ENCODE assay signal across 8 cellular contexts in genomic region chr7:66590302-66591057, GRCh38. TPM values are rescaled to one million over a fixed set of nuclear protein-coding genes. Genes with fewer than 3 reads are reported as not detected.
DNase-seq lines count a peak whose midpoint lies in the region; ATAC-seq and TF ChIP-seq lines count a peak whose summit lies in the region.
"Not testable (repeated sequence)": the region's sequence is repeated elsewhere in the genome, so short reads cannot be mapped to it uniquely, and the experiment has no call there.

No MANE protein-coding gene starts in this region.

- not testable (repeated sequence) for H3K36me3 ChIP-seq in CD4-positive, alpha-beta memory T cell (ENCODE audit: insufficient read depth, low read length); SJCRH30; iPS-15b (ENCODE audit: control insufficient read depth, insufficient read depth, low read length); neuron (ENCODE audit: insufficient read depth, low read length); tibial nerve

- peak overlapping the region; percentile 19 for H3K27ac ChIP-seq in CD4-positive, alpha-beta memory T cell (ENCODE audit: low read depth, low read length)
- H3K27ac ChIP-seq in SJCRH30 = not testable (repeated sequence)
- peak overlapping the region in 3 of 4 donors; percentile 93 to 99 (median 97) for H3K27ac ChIP-seq in tibial nerve

- H3K4me3 ChIP-seq in CD4-positive, alpha-beta memory T cell (ENCODE audit: low read length in 2 of 2) = not testable (repeated sequence)
- H3K4me3 ChIP-seq in SJCRH30 (peak overlapping the region; percentile 81), iPS-15b (ENCODE audit: low read depth, low read length) (peak overlapping the region; percentile 82), neuron (ENCODE audit: low read length) (peak overlapping the region; percentile 89), tibial nerve (peak overlapping the region; percentile 74 to 90 (median 86))

- TF ChIP-seq CTCF in tibial nerve (IDR thresholded peaks at IDR 0.05) = not testable (repeated sequence)

- peak overlapping the region; percentile 75 to 99 (median 96) for H3K27ac Mint-ChIP-seq in CD4-positive, alpha-beta memory T cell
- H3K27ac Mint-ChIP-seq in activated naive CD4-positive, alpha-beta T cell treated with anti-CD3 and anti-CD28 coated beads, Interleukin-2, amount 50 U/mL, for 24 hours = peak overlapping the region; percentile 66
- peak overlapping the region; percentile 97 to 98 for H3K27ac Mint-ChIP-seq in effector memory CD8-positive, alpha-beta T cell

- not testable (repeated sequence) for H3K27me3 Mint-ChIP-seq in CD4-positive, alpha-beta memory T cell; activated naive CD4-positive, alpha-beta T cell treated with anti-CD3 and anti-CD28 coated beads, Interleukin-2, amount 50 U/mL, for 24 hours; effector memory CD8-positive, alpha-beta T cell

- H3K4me1 ChIP-seq in CD4-positive, alpha-beta memory T cell (ENCODE audit: insufficient read depth, low read length) = peaks cover 56% of the 10 kb centered on the region
- H3K4me1 ChIP-seq in SJCRH30; iPS-15b (ENCODE audit: control insufficient read depth, insufficient read depth, low read length); neuron (ENCODE audit: insufficient read depth, low read length): not testable (repeated sequence)
- peaks cover 0 to 63% (median 23%) of the 10 kb centered on the region in 4 donors for H3K4me1 ChIP-seq in tibial nerve

- not testable (repeated sequence) for H3K27me3 ChIP-seq in CD4-positive, alpha-beta memory T cell (ENCODE audit: insufficient read depth, low read length); SJCRH30; iPS-15b (ENCODE audit: control insufficient read depth, insufficient read depth, low read length); neuron (ENCODE audit: insufficient read depth, low read length); tibial nerve

- TF ChIP-seq POLR2A in tibial nerve (IDR thresholded peaks at IDR 0.05) = not testable (repeated sequence)

- intact Hi-C loops in CD4-positive, alpha-beta memory T cell (cut with micrococcal nuclease) = not testable (repeated sequence)

- not testable (repeated sequence) for H2AFZ ChIP-seq in neuron (ENCODE audit: low read depth, low read length)

- POLR2A ChIA-PET in CD4-positive, alpha-beta memory T cell (lab: Charles Lee; ENCODE audit: partially characterized antibody) = interaction anchor here (1.3 to 3.2 kb wide), 4 partner anchors 40 to 405 kb away, joined by 3 to 19 read pairs (median 10); partner anchors contain the start of gene SBDS

- H3K4me3 Mint-ChIP-seq in CD4-positive, alpha-beta memory T cell = peak overlapping the region; percentile 77 to 99 (median 97)
- H3K4me3 Mint-ChIP-seq in activated naive CD4-positive, alpha-beta T cell treated with anti-CD3 and anti-CD28 coated beads, Interleukin-2, amount 50 U/mL, for 24 hours = peak overlapping the region; percentile 98
- H3K4me3 Mint-ChIP-seq in effector memory CD8-positive, alpha-beta T cell = peak overlapping the region; percentile 91

- ATAC-seq in effector memory CD8-positive, alpha-beta T cell (replicated peaks) = not testable (repeated sequence)

- not testable (repeated sequence) for H3K9me3 Mint-ChIP-seq in CD4-positive, alpha-beta memory T cell; activated naive CD4-positive, alpha-beta T cell treated with anti-CD3 and anti-CD28 coated beads, Interleukin-2, amount 50 U/mL, for 24 hours; effector memory CD8-positive, alpha-beta T cell

- H3K9ac ChIP-seq in iPS-15b (ENCODE audit: low read depth, low read length) = not testable (repeated sequence)

- peaks cover 0 to 17% of the 10 kb centered on the region in 2 donors for H3K36me3 Mint-ChIP-seq in CD4-positive, alpha-beta memory T cell
- not testable (repeated sequence) for H3K36me3 Mint-ChIP-seq in activated naive CD4-positive, alpha-beta T cell treated with anti-CD3 and anti-CD28 coated beads, Interleukin-2, amount 50 U/mL, for 24 hours
- peaks cover 20% of the 10 kb centered on the region for H3K36me3 Mint-ChIP-seq in effector memory CD8-positive, alpha-beta T cell (ENCODE audit: insufficient read depth)

- TF ChIP-seq EP300 in tibial nerve (IDR thresholded peaks at IDR 0.05) = not testable (repeated sequence)

- not testable (repeated sequence) for DNase-seq in CD4-positive, alpha-beta memory T cell; SJCRH30; effector memory CD8-positive, alpha-beta T cell; tibial nerve (ENCODE audit: low spot score in 2 of 2)
- peak; percentile 33 for DNase-seq in HS-5 (ENCODE audit: low read depth)

- WGBS in tibial nerve, 2 donors = 45 to 48% methylated on average over 11 of the region's 11 CpGs

- CTCF ChIA-PET in CD4-positive, alpha-beta memory T cell (lab: Charles Lee; ENCODE audit: partially characterized antibody) = not testable (repeated sequence)

- not testable (repeated sequence) for H3K9me3 ChIP-seq in CD4-positive, alpha-beta memory T cell (ENCODE audit: control insufficient read depth in 1 of 2, low read length in 2 of 2); SJCRH30 (replicated peaks); iPS-15b (ENCODE audit: control insufficient read depth, insufficient read depth, low read length); neuron (ENCODE audit: low read length); tibial nerve

- peaks cover 37 to 75% (median 57%) of the 10 kb centered on the region in 4 donors for H3K4me1 Mint-ChIP-seq in CD4-positive, alpha-beta memory T cell
- peaks cover 60% of the 10 kb centered on the region for H3K4me1 Mint-ChIP-seq in activated naive CD4-positive, alpha-beta T cell treated with anti-CD3 and anti-CD28 coated beads, Interleukin-2, amount 50 U/mL, for 24 hours
- peaks cover 44% of the 10 kb centered on the region in 2 donors for H3K4me1 Mint-ChIP-seq in effector memory CD8-positive, alpha-beta T cell (ENCODE audit: low read depth in 2 of 2)

RNA-seq across cellular contexts. Expression of gene KCTD7, which starts 38.2 kb away (rescaled TPM):
- 10 to 100 TPM; 57.3 to 63.8 TPM for total RNA-seq in CD4-positive, alpha-beta memory T cell
- polyA plus RNA-seq in CD4-positive, alpha-beta memory T cell = 10 to 100 TPM; 10.1 to 22.2 TPM
- total RNA-seq in SJCRH30 (2014; rRNA removed; shearing (Covaris generic)) = 12.1 and 12.5 TPM in 2 replicates
- total RNA-seq in tibial nerve = 10 to 100 TPM; 15.9 to 28.8 (median 22.1) TPM
